In the genomic region with DNA sequence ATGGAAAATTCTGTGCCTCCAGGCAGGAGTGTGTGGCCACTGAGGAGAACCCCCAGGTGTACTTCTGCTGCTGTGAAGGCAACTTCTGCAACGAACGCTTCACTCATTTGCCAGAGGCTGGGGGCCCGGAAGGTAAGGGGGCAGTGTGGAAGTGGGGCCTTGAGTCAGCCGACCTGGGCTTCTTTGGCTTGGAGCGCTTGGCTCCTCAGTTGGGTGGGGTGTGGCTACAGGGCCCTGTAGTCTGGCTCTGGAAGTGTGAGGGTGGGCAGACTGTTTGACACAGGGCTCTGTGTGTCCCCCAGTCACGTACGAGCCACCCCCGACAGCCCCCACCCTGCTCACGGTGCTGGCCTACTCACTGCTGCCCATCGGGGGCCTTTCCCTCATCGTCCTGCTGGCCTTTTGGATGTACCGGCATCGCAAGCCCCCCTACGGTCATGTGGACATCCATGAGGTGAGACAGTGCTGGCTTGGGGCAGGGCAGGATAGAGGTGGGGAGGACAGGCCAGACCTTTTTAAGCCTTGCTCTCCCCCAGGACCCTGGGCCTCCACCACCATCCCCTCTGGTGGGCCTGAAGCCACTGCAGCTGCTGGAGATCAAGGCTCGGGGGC, we compare ENCODE assay signal across 32 cellular contexts.
"Had no signal": no experiment of that assay in that cellular context is flagged by ENCODE, and none has a peak within 500 bp of the region (broad histone marks: within the 10 kb centered on the region; RNA-seq: fewer than 3 reads in every experiment).

No MANE protein-coding gene starts in this region.

- FAIRE-seq: RCC 7860 had no signal

- DNase-seq: activated CD4-positive, alpha-beta T cell treated with anti-CD3 and anti-CD28 coated beads, Interleukin-2, amount 10 ng/mL, durations not matched to agents 24 days and 14 days; activated CD4-positive, alpha-beta T cell treated with anti-CD3 and anti-CD28 coated beads, Interleukin-2, amount 50 U/mL, for 4 hours; activated effector memory CD4-positive, alpha-beta T cell treated with anti-CD3 and anti-CD28 coated beads, Interleukin-2, amount 50 U/mL, for 16 hours; activated naive CD4-positive, alpha-beta T cell; activated naive CD4-positive, alpha-beta T cell treated with anti-CD3 and anti-CD28 coated beads, Interleukin-2, amount 50 U/mL, for 16 hours; activated naive CD8-positive, alpha-beta T cell treated with anti-CD3 and anti-CD28 coated beads for 36 hours; activated T-cell treated with anti-CD3 and anti-CD28 coated beads, Interleukin-2, amount 50 U/mL, for 1 hour; activated T-cell treated with anti-CD3 and anti-CD28 coated beads, Interleukin-2, amount 50 U/mL, for 72 hours; amniotic stem cell; aorta; Karpas-422; KBM-7; NCI-H1048; NCI-H1105 treated with DMSO at 0.1 percent for 48 hours; NCI-H1436; NCI-H1694; NCI-H1930; NCI-H2081 treated with DMSO at 0.1 percent for 48 hours; NCI-H510A; NCI-H526; NCI-H748 treated with DMSO at 0.1 percent for 48 hours; NK-92 treated with Interleukin-12 subunit alpha and Interleukin-12 subunit beta, amount 100 ng/mL, for 24 hours; PC-9; SW 1271; T-helper 1 cell; T1000 had no signal

- H2AFZ ChIP-seq: PC-9 had no signal

- H3K27ac ChIP-seq: cardiac muscle cell, PC-9, RWPE1 had no signal

- H3K4me3 Mint-ChIP-seq: activated CD4-positive, alpha-beta T cell treated with anti-CD3 and anti-CD28 coated beads, Interleukin-2, amount 10 ng/mL, durations not matched to agents 24 days and 14 days; activated naive CD8-positive, alpha-beta T cell treated with anti-CD3 and anti-CD28 coated beads for 36 hours; activated T-cell treated with anti-CD3 and anti-CD28 coated beads, Interleukin-2, amount 50 U/mL, for 72 hours; activated T-helper 17 cell treated with anti-CD3 and anti-CD28 coated beads, Interleukin-2, amount 50 U/mL, for 72 hours; central memory CD8-positive, alpha-beta T cell had no signal

- H3K27me3 Mint-ChIP-seq: activated CD4-positive, alpha-beta T cell treated with anti-CD3 and anti-CD28 coated beads, Interleukin-2, amount 10 ng/mL, durations not matched to agents 24 days and 14 days; activated naive CD8-positive, alpha-beta T cell treated with anti-CD3 and anti-CD28 coated beads for 36 hours; activated T-helper 17 cell treated with anti-CD3 and anti-CD28 coated beads, Interleukin-2, amount 50 U/mL, for 72 hours; central memory CD8-positive, alpha-beta T cell had no signal

- H3K4me2 ChIP-seq: PC-9 had no signal

- H3K27ac Mint-ChIP-seq: activated CD4-positive, alpha-beta T cell treated with anti-CD3 and anti-CD28 coated beads, Interleukin-2, amount 10 ng/mL, durations not matched to agents 24 days and 14 days; activated naive CD8-positive, alpha-beta T cell treated with anti-CD3 and anti-CD28 coated beads for 36 hours; activated T-cell treated with anti-CD3 and anti-CD28 coated beads, Interleukin-2, amount 50 U/mL, for 72 hours; activated T-helper 17 cell treated with anti-CD3 and anti-CD28 coated beads, Interleukin-2, amount 50 U/mL, for 72 hours had no signal

- H3K27me3 ChIP-seq: cardiac muscle cell had no signal

- H3K4me3 ChIP-seq: cardiac muscle cell, PC-9 had no signal

- H3K9me3 Mint-ChIP-seq: activated CD4-positive, alpha-beta T cell treated with anti-CD3 and anti-CD28 coated beads, Interleukin-2, amount 10 ng/mL, durations not matched to agents 24 days and 14 days; activated naive CD8-positive, alpha-beta T cell treated with anti-CD3 and anti-CD28 coated beads for 36 hours; activated T-cell treated with anti-CD3 and anti-CD28 coated beads, Interleukin-2, amount 50 U/mL, for 72 hours; activated T-helper 17 cell treated with anti-CD3 and anti-CD28 coated beads, Interleukin-2, amount 50 U/mL, for 72 hours; central memory CD8-positive, alpha-beta T cell had no signal

- ATAC-seq: activated T-cell treated with anti-CD3 and anti-CD28 coated beads, Interleukin-2, amount 50 U/mL, for 72 hours; activated T-helper 17 cell treated with anti-CD3 and anti-CD28 coated beads, Interleukin-2, amount 50 U/mL, for 72 hours; Right ventricle myocardium inferior had no signal
